Comparison of ENCODE assay signal across 10 cellular contexts in the genomic region with DNA sequence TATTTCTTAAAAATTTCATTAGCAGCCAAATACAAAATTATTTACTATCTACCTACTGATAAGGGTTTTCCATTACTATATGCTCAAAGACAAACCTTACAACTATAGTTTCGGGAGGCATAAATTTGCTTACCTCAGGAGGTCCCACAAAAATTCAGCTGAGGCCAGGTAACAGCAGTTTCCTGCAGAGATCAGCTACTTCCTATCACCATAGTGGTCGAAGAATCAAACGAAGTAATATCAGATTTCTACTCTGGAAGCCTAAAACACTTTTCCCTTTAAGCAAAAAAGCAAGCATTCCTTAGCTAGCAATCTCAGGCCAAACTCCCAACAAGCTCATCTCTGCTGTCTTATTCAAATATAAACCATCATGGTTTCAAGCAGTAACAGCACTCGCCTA. TPM values are rescaled to one million over a fixed set of nuclear protein-coding genes. Genes with fewer than 3 reads are reported as not detected.
A peak's percentile ranks its signal among the peaks of the same experiment; 100 is the strongest.
DNase-seq lines count a peak whose midpoint lies in the region; ATAC-seq, FAIRE-seq and TF ChIP-seq lines count a peak whose summit lies in the region.
"Had no signal": no experiment of that assay in that cellular context is flagged by ENCODE, and none has a peak within 500 bp of the region (broad histone marks: within the 10 kb centered on the region; RNA-seq: fewer than 3 reads in every experiment).

No MANE protein-coding gene starts in this region.

- H3K27me3 ChIP-seq in H9 (ENCODE audit: insufficient read depth, low read length), result no peaks in the 10 kb centered on the region
- no peaks in the 10 kb centered on the region for H3K27me3 ChIP-seq in fibroblast of lung (ENCODE audit: control insufficient read depth, insufficient read depth, low read length)
- no peaks in the 10 kb centered on the region for H3K27me3 ChIP-seq in gastrocnemius medialis

- no peaks in the 10 kb centered on the region for H4K20me1 ChIP-seq in H9 (ENCODE audit: control insufficient read depth, insufficient read depth, insufficient read length)
- peaks cover 1% of the 10 kb centered on the region for H4K20me1 ChIP-seq in fibroblast of lung (ENCODE audit: control insufficient read depth, extremely low read depth, insufficient read depth, low read length)

- in situ Hi-C loops in gastrocnemius medialis (cut with MboI; ENCODE audit: low sequenced_read_pairs in 4 of 4), result no loop called here

- no peak overlapping the region for H2BK15ac ChIP-seq in H9 (ENCODE audit: low read depth, low read length)

- TF ChIP-seq CTCF in H9 (conservative IDR thresholded peaks at IDR 0.05) (no peak), fibroblast of lung (conservative IDR thresholded peaks at IDR 0.05 in 1 of 2, IDR thresholded peaks at IDR 0.05 in 1 of 2; ENCODE audit: low read depth in 1 of 2, low read length in 2 of 2) (no peak), gastrocnemius medialis (IDR thresholded peaks at IDR 0.05 in 4 of 5, conservative IDR thresholded peaks at IDR 0.05 in 1 of 5) (no peak)

- no peak for TF ChIP-seq POLR2A in gastrocnemius medialis (IDR thresholded peaks at IDR 0.05)

- H3K14ac ChIP-seq in H9 (ENCODE audit: insufficient read depth, low read length), result no peak overlapping the region

- ATAC-seq in T-cell (replicated peaks in 1 of 4) (no peak), gastrocnemius medialis (no peak), GM19035 (IDR thresholded peaks at IDR 0.05; ENCODE audit: unreplicated experiment) (no peak), GM19455 (IDR thresholded peaks at IDR 0.05; ENCODE audit: unreplicated experiment) (no peak), GM18870 (IDR thresholded peaks at IDR 0.05; ENCODE audit: unreplicated experiment) (no peak)
- ATAC-seq: esophagus mucosa had no signal

- CTCF ChIA-PET in T-cell (lab: Charles Lee), result interaction anchor here (0.6 to 2.7 kb wide), 6 partner anchors 13 to 96 kb away, joined by 3 to 13 read pairs (median 4); partner anchors contain the start of gene CARS1 (in 1 of the 2)

- H2BK12ac ChIP-seq in H9 (ENCODE audit: insufficient read length, low read depth, low read length), result no peak overlapping the region

- peak overlapping the region; percentile 97 for H3K4me2 ChIP-seq in H9 (ENCODE audit: insufficient read depth, insufficient read length, low read length)
- peak overlapping the region; percentile 78 for H3K4me2 ChIP-seq in fibroblast of lung (ENCODE audit: extremely low read depth, insufficient read depth, low read length)

- DNase-seq in H9 (no peak), T-cell (no peak), fibroblast of lung (ENCODE audit: low read depth in 2 of 2) (peak in 1 of 2 donors; percentile 20), gastrocnemius medialis (no peak), frontal cortex (ENCODE audit: low spot score in 2 of 2) (no peak)
- DNase-seq: NCI-H524 treated with DMSO at 0.1 percent for 48 hours had no signal

- H3K18ac ChIP-seq in H9 (ENCODE audit: insufficient read length, low read depth, low read length), result no peak overlapping the region

- H3K4me1 Mint-ChIP-seq in H9, result peaks cover 27 to 31% of the 10 kb centered on the region in 2 experiments
- peaks cover 48 to 58% (median 53%) of the 10 kb centered on the region in 3 donors for H3K4me1 Mint-ChIP-seq in T-cell

- WGBS in H9 (ENCODE audit: extremely low coverage, insufficient read length, low lambda C conversion rate), result no CpG with 5 or more reads among the region's 4 CpGs

- H3K36me3 ChIP-seq in fibroblast of lung (ENCODE audit: control insufficient read depth, insufficient read depth, low read length), result no peaks in the 10 kb centered on the region
- H3K36me3 ChIP-seq in gastrocnemius medialis, result no peaks in the 10 kb centered on the region

- peaks cover 18% of the 10 kb centered on the region for H3K23me2 ChIP-seq in H9 (ENCODE audit: insufficient read length, low read depth, low read length, poor library complexity, severe bottlenecking)

- H2BK20ac ChIP-seq in H9 (ENCODE audit: low read depth, low read length, poor library complexity, severe bottlenecking), result no peak overlapping the region

- H3K4me3 ChIP-seq in fibroblast of lung (replicated peaks in 1 of 4; ENCODE audit: control extremely low read depth in 1 of 4, insufficient read depth in 1 of 4, low read depth in 3 of 4, low read length in 4 of 4) (peak overlapping the region; percentile 29 to 92 (median 82)), gastrocnemius medialis (peak overlapping the region in 2 of 4 donors; percentile 0 to 2)

- H3K9me3 ChIP-seq in H9 (ENCODE audit: control insufficient read depth, low read depth, low read length) (no peaks in the 10 kb centered on the region), fibroblast of lung (ENCODE audit: control insufficient read depth, insufficient read depth, low read depth, low read length) (no peaks in the 10 kb centered on the region), gastrocnemius medialis (no peaks in the 10 kb centered on the region)

- no peak overlapping the region for H3K56ac ChIP-seq in H9 (ENCODE audit: insufficient read length, low read depth, low read length)

- no peak overlapping the region for H2BK120ac ChIP-seq in H9 (ENCODE audit: low read depth, low read length, poor library complexity, severe bottlenecking)

- POLR2A ChIA-PET in T-cell (lab: Charles Lee), result interaction anchor here (0.6 to 1.6 kb wide), 6 partner anchors 11 to 457 kb away, joined by 3 to 4 read pairs (median 4); no protein-coding TSS in a partner anchor

- peaks cover 4% of the 10 kb centered on the region for H3K4me1 ChIP-seq in H9 (ENCODE audit: insufficient read depth, low read length)
- H3K4me1 ChIP-seq in fibroblast of lung (ENCODE audit: control insufficient read depth, extremely low read depth, insufficient read depth, low read length), result no peaks in the 10 kb centered on the region
- peaks cover 40 to 52% of the 10 kb centered on the region in 2 donors for H3K4me1 ChIP-seq in gastrocnemius medialis

- FAIRE-seq in frontal cortex (lab: Jason Lieb, UNC), result no peak

- H2AFZ ChIP-seq in H9 (ENCODE audit: low read length), result no peak overlapping the region
- H2AFZ ChIP-seq in fibroblast of lung (ENCODE audit: low read length), result no peak overlapping the region

- no peak overlapping the region for H3K4ac ChIP-seq in H9 (ENCODE audit: low read depth, low read length)

- H4K91ac ChIP-seq in H9 (ENCODE audit: insufficient read length, low read depth, low read length), result no peak overlapping the region

- H3K79me2 ChIP-seq in H9 (ENCODE audit: insufficient read depth, low read length) (peaks cover 61% of the 10 kb centered on the region; the same call in 1 of the 2 replicates), fibroblast of lung (ENCODE audit: control insufficient read depth, insufficient read depth, low read length) (peaks cover 77% of the 10 kb centered on the region)

- no peak overlapping the region for H4K5ac ChIP-seq in H9 (ENCODE audit: insufficient read length, low read depth, low read length)

- peaks cover 13 to 21% (median 19%) of the 10 kb centered on the region in 3 experiments; a peak in 6 of 7 replicates for H3K36me3 Mint-ChIP-seq in H9 (ENCODE audit: insufficient read depth in 1 of 3, low read depth in 3 of 3)
- peaks cover 7% of the 10 kb centered on the region for H3K36me3 Mint-ChIP-seq in T-cell

- H3K9ac ChIP-seq in H9 (ENCODE audit: extremely low read depth, insufficient read length, low read length) (peak overlapping the region; percentile 6), fibroblast of lung (ENCODE audit: insufficient read depth, low read length) (no peak overlapping the region)

- H3K27ac Mint-ChIP-seq in H9 (peak overlapping the region in 2 of 3 experiments; percentile 86 to 95; a peak in 3 of 7 replicates), T-cell (peak overlapping the region; percentile 91 to 92)

- H2AK5ac ChIP-seq in H9 (ENCODE audit: insufficient read length, low read length), result no peak overlapping the region

- intact Hi-C loops in gastrocnemius medialis (cut with DNase I; ENCODE audit: low total_unique reads), result no loop called here

- H3K23ac ChIP-seq in H9 (ENCODE audit: insufficient read length, low read depth, low read length), result no peak overlapping the region

- no peak overlapping the region for H3K27ac ChIP-seq in H9 (ENCODE audit: insufficient read length, low read depth, low read length)
- no peak overlapping the region for H3K27ac ChIP-seq in fibroblast of lung (ENCODE audit: insufficient read depth, low read length)
- peak overlapping the region in 3 of 4 donors; percentile 24 to 96 (median 28) for H3K27ac ChIP-seq in gastrocnemius medialis

- H3K27me3 Mint-ChIP-seq in H9 (ENCODE audit: low read depth) (no peaks in the 10 kb centered on the region), T-cell (no peaks in the 10 kb centered on the region)

- H4K8ac ChIP-seq in H9 (replicated peaks; ENCODE audit: insufficient read length, low read depth, low read length), result no peak overlapping the region

- no peak overlapping the region for H3T11ph ChIP-seq in H9 (ENCODE audit: low read length)

- H2BK5ac ChIP-seq in H9 (ENCODE audit: insufficient read length, low read length), result no peak overlapping the region

- H3K9me3 Mint-ChIP-seq in H9, result no peaks in the 10 kb centered on the region; a peak in 1 of 5 replicates
- H3K9me3 Mint-ChIP-seq in T-cell, result no peaks in the 10 kb centered on the region

- H3K4me3 Mint-ChIP-seq in H9, result peak overlapping the region; percentile 94
- peak overlapping the region; percentile 85 to 99 (median 98) for H3K4me3 Mint-ChIP-seq in T-cell

- H3K79me1 ChIP-seq in H9 (ENCODE audit: insufficient read depth, low read depth, low read length, poor library complexity, severe bottlenecking), result no peaks in the 10 kb centered on the region

RNA-seq across cellular contexts. Expression of gene NAP1L4, which starts 3.1 kb away (rescaled TPM):
- 212 and 217 TPM in 2 replicates for total RNA-seq in H9 (2021)
- 100 to 1,000 TPM; 253 to 388 (median 299) TPM for total RNA-seq in T-cell
- 104 and 113 TPM in 2 replicates for total RNA-seq in fibroblast of lung
- polyA plus RNA-seq in fibroblast of lung, result 79.5 and 95.9 TPM in 2 replicates
- polyA plus RNA-seq in fibroblast of lung (2012), result 85.1 and 98.2 TPM in 2 replicates
- polyA minus RNA-seq in fibroblast of lung (ENCODE audit: low replicate concordance), result 56.5 and 75.5 TPM in 2 replicates
- 100 to 1,000 TPM in 3 of 4 donors, 10 to 100 TPM in 1; 86.4 to 123 (median 111) TPM for total RNA-seq in gastrocnemius medialis
- 245 TPM for total RNA-seq in frontal cortex

RNA-seq across cellular contexts. Expression of gene PHLDA2, which starts 59.8 kb away (rescaled TPM):
- total RNA-seq in H9 (2021) (41.5 and 42.8 TPM in 2 replicates), T-cell (1 to 10 TPM in 1 of 5 donors, under 1 TPM in 4; 0.65 to 1.3 (median 0.79) TPM), fibroblast of lung (4.1 and 6.8 TPM in 2 replicates), gastrocnemius medialis (1 to 10 TPM in 1 of 4 donors, not detected in 3; 1.4 TPM), frontal cortex (not detected)
- 16.2 and 20.5 TPM in 2 replicates for polyA plus RNA-seq in fibroblast of lung
- 108 and 155 TPM in 2 replicates for polyA plus RNA-seq in fibroblast of lung (2012)
- polyA minus RNA-seq in fibroblast of lung (ENCODE audit: low replicate concordance), result 13.6 and 18.5 TPM in 2 replicates

Comparison
In these comparisons a context has a peak if more than half of its experiments do, and no peak if none do; other contexts are left out.
1. H3K27ac ChIP-seq: peak in gastrocnemius medialis (3 of 4); none in H9 (single experiment) and fibroblast of lung (single experiment).